ENCODE assay signal across 9 cellular contexts in the genomic region with DNA sequence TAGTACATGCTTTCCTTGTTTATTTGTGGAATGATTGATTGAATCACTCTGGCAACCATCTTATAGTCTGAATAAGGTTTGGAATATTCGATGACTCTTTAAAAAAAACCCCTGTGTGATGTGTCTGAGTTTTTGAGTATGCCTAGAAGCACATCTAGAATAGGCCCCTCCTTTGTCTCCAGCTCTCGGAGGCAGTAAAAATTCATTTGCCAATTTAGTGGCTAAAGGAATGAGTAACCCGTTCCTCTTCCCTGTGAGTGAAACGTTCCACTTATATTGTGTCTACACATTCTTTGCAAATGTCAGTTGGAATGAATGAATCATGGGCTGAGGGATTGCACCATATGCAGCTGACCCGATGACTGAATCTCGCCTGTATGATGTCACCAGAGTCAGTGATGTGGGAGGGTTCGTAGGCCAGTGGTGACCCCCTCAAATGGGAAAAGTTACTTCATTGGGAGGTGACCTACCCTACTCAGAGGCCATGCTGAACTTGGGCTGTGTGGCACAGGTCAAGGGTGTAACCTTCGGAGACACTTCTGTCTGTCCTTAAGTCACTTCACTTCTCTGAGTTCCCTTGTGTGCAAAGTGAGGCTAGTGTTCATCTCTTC. TPM values are rescaled to one million over a fixed set of nuclear protein-coding genes. Genes with fewer than 3 reads are reported as not detected.
A peak's percentile ranks its signal among the peaks of the same experiment; 100 is the strongest.
DNase-seq lines count a peak whose midpoint lies in the region; ATAC-seq and TF ChIP-seq lines count a peak whose summit lies in the region.
"Had no signal": no experiment of that assay in that cellular context is flagged by ENCODE, and none has a peak within 500 bp of the region (broad histone marks: within the 10 kb centered on the region; RNA-seq: fewer than 3 reads in every experiment).

No MANE protein-coding gene starts in this region.

- no peaks in the 10 kb centered on the region for H3K9me3 Mint-ChIP-seq in stimulated activated naive CD8-positive, alpha-beta T cell treated with anti-CD3 and anti-CD28 coated beads, Interleukin-15, Interleukin-2, amounts not matched to agents 100 ng/mL and 50 ng/mL, for 24 hours

- H3K27me3 ChIP-seq in SK-N-SH (ENCODE audit: insufficient read depth): no peaks in the 10 kb centered on the region

- TF ChIP-seq CTCF in SK-N-SH (IDR thresholded peaks at IDR 0.05): no peak

- peaks cover 4 to 12% of the 10 kb centered on the region in 2 experiments; a peak in 1 of 4 replicates for H3K4me1 ChIP-seq in SK-N-SH (ENCODE audit: control insufficient read depth in 1 of 2, insufficient read depth in 2 of 2, low read depth in 1 of 2, low read length in 1 of 2)

- H3K4me3 Mint-ChIP-seq in stimulated activated naive CD8-positive, alpha-beta T cell treated with anti-CD3 and anti-CD28 coated beads, Interleukin-15, Interleukin-2, amounts not matched to agents 100 ng/mL and 50 ng/mL, for 24 hours: peak overlapping the region; percentile 54

- no peak overlapping the region for H3K4me3 ChIP-seq in SK-N-SH (ENCODE audit: low read depth in 2 of 2, low read length in 1 of 2)

- no peak overlapping the region for H2AFZ ChIP-seq in SK-N-SH (ENCODE audit: low read depth)

- peak in 1 of 2 experiments; percentile 78; a peak in 1 of 4 replicates for TF ChIP-seq EP300 in SK-N-SH (IDR thresholded peaks at IDR 0.05; ENCODE audit: borderline replicate concordance in 1 of 2, low read depth in 1 of 2, low read length in 1 of 2)

- peak overlapping the region; percentile 95 for H3K27ac Mint-ChIP-seq in stimulated activated naive CD8-positive, alpha-beta T cell treated with anti-CD3 and anti-CD28 coated beads, Interleukin-15, Interleukin-2, amounts not matched to agents 100 ng/mL and 50 ng/mL, for 24 hours

- TF ChIP-seq RAD21 in SK-N-SH (IDR thresholded peaks at IDR 0.05; ENCODE audit: low read length): no peak

- H3F3A ChIP-seq in SK-N-SH (replicated peaks; ENCODE audit: insufficient read depth): peaks cover 12% of the 10 kb centered on the region

- H3K4me1 Mint-ChIP-seq in stimulated activated naive CD8-positive, alpha-beta T cell treated with anti-CD3 and anti-CD28 coated beads, Interleukin-15, Interleukin-2, amounts not matched to agents 100 ng/mL and 50 ng/mL, for 24 hours (ENCODE audit: low read depth): peaks cover 40% of the 10 kb centered on the region

- peak; percentile 64 for DNase-seq in activated effector memory CD4-positive, alpha-beta T cell treated with anti-CD3 and anti-CD28 coated beads, Interleukin-2, amount 50 U/mL, for 16 hours
- no peak for DNase-seq in activated effector memory CD4-positive, alpha-beta T cell treated with Interleukin-2 at 50 U/mL for 16 hours
- DNase-seq in SK-N-SH: no peak
- DNase-seq in fibroblast of peridontal ligament (ENCODE audit: extremely low read depth): peak; percentile 100
- no peak for DNase-seq in HuH-7 (ENCODE audit: low spot score)
- DNase-seq: DND-41 had no signal

- H3K9me3 ChIP-seq in SK-N-SH: no peaks in the 10 kb centered on the region

- peaks cover 31% of the 10 kb centered on the region for H3K27me3 Mint-ChIP-seq in stimulated activated naive CD8-positive, alpha-beta T cell treated with anti-CD3 and anti-CD28 coated beads, Interleukin-15, Interleukin-2, amounts not matched to agents 100 ng/mL and 50 ng/mL, for 24 hours

- H3K9ac ChIP-seq in SK-N-SH: peak overlapping the region; percentile 52; the same call in 1 of the 2 replicates

- H3K4me2 ChIP-seq in SK-N-SH: no peak overlapping the region

- no peaks in the 10 kb centered on the region for H4K20me1 ChIP-seq in SK-N-SH (ENCODE audit: insufficient read depth)

- H3K27ac ChIP-seq in SK-N-SH (ENCODE audit: low read depth in 2 of 2, low read length in 1 of 2): peak overlapping the region in 1 of 2 experiments; percentile 91; a peak in 2 of 4 replicates

- POLR2A ChIA-PET in SK-N-SH (lab: Yijun Ruan, JAX): no interaction called here

- WGBS in SK-N-SH (ENCODE audit: low lambda C conversion rate): 14% methylated on average over 8 of the region's 8 CpGs

- no peaks in the 10 kb centered on the region for H3K79me2 ChIP-seq in SK-N-SH (ENCODE audit: insufficient read depth)

- no peaks in the 10 kb centered on the region for H3K9me2 ChIP-seq in SK-N-SH

- ATAC-seq in HG03378 (IDR thresholded peaks at IDR 0.05; ENCODE audit: unreplicated experiment) (no peak), HG02571 (IDR thresholded peaks at IDR 0.05; ENCODE audit: unreplicated experiment) (no peak)

- no peaks in the 10 kb centered on the region for H3K36me3 ChIP-seq in SK-N-SH (replicated peaks in 1 of 2; ENCODE audit: control insufficient read depth in 1 of 2, insufficient read depth in 2 of 2, low read length in 1 of 2)

- CTCF ChIA-PET in SK-N-SH (lab: Yijun Ruan, JAX): interaction anchor here (1.3 to 15.0 kb wide), 16 partner anchors 8 to 644 kb away, joined by 3 to 452 read pairs (median 10); a partner anchor contains a TSS

- H3K36me3 Mint-ChIP-seq in stimulated activated naive CD8-positive, alpha-beta T cell treated with anti-CD3 and anti-CD28 coated beads, Interleukin-15, Interleukin-2, amounts not matched to agents 100 ng/mL and 50 ng/mL, for 24 hours (ENCODE audit: low read depth): no peaks in the 10 kb centered on the region

TF ChIP-seq in SK-N-SH, 30 proteins besides CTCF, POLR2A, EP300 and RAD21 (continues in another document):
- peak; percentile 96 for TF ChIP-seq JUND (IDR thresholded peaks at IDR 0.05)
- no peak for TF ChIP-seq SMC3 (IDR thresholded peaks at IDR 0.05; ENCODE audit: low read depth, low read length)
- TF ChIP-seq POLR2AphosphoS5 (IDR thresholded peaks at IDR 0.05; ENCODE audit: low read depth, low read length): peak; percentile 84; the same call in 1 of the 2 replicates
- TF ChIP-seq FOSL2 (IDR thresholded peaks at IDR 0.05; ENCODE audit: borderline replicate concordance, low read depth): peak; percentile 98
- TF ChIP-seq, protein P1, sequence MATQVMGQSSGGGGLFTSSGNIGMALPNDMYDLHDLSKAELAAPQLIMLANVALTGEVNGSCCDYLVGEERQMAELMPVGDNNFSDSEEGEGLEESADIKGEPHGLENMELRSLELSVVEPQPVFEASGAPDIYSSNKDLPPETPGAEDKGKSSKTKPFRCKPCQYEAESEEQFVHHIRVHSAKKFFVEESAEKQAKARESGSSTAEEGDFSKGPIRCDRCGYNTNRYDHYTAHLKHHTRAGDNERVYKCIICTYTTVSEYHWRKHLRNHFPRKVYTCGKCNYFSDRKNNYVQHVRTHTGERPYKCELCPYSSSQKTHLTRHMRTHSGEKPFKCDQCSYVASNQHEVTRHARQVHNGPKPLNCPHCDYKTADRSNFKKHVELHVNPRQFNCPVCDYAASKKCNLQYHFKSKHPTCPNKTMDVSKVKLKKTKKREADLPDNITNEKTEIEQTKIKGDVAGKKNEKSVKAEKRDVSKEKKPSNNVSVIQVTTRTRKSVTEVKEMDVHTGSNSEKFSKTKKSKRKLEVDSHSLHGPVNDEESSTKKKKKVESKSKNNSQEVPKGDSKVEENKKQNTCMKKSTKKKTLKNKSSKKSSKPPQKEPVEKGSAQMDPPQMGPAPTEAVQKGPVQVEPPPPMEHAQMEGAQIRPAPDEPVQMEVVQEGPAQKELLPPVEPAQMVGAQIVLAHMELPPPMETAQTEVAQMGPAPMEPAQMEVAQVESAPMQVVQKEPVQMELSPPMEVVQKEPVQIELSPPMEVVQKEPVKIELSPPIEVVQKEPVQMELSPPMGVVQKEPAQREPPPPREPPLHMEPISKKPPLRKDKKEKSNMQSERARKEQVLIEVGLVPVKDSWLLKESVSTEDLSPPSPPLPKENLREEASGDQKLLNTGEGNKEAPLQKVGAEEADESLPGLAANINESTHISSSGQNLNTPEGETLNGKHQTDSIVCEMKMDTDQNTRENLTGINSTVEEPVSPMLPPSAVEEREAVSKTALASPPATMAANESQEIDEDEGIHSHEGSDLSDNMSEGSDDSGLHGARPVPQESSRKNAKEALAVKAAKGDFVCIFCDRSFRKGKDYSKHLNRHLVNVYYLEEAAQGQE (IDR thresholded peaks at IDR 0.05; ENCODE audit: low read depth, low read length): no peak
- TF ChIP-seq MXI1 (IDR thresholded peaks at IDR 0.05; ENCODE audit: low read depth, low read length): no peak
- TF ChIP-seq, protein P2, sequence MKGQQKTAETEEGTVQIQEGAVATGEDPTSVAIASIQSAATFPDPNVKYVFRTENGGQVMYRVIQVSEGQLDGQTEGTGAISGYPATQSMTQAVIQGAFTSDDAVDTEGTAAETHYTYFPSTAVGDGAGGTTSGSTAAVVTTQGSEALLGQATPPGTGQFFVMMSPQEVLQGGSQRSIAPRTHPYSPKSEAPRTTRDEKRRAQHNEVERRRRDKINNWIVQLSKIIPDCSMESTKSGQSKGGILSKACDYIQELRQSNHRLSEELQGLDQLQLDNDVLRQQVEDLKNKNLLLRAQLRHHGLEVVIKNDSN (IDR thresholded peaks at IDR 0.05; ENCODE audit: borderline replicate concordance, low read depth): no peak
- no peak for TF ChIP-seq RFX5 (IDR thresholded peaks at IDR 0.05; ENCODE audit: low read length)
- TF ChIP-seq, protein P3, sequence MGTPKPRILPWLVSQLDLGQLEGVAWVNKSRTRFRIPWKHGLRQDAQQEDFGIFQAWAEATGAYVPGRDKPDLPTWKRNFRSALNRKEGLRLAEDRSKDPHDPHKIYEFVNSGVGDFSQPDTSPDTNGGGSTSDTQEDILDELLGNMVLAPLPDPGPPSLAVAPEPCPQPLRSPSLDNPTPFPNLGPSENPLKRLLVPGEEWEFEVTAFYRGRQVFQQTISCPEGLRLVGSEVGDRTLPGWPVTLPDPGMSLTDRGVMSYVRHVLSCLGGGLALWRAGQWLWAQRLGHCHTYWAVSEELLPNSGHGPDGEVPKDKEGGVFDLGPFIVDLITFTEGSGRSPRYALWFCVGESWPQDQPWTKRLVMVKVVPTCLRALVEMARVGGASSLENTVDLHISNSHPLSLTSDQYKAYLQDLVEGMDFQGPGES (IDR thresholded peaks at IDR 0.05; ENCODE audit: low read depth, low read length): no peak
- no peak for TF ChIP-seq MEF2A (IDR thresholded peaks at IDR 0.05; ENCODE audit: borderline replicate concordance, low read depth)
- peak; percentile 83 for TF ChIP-seq RXRA (IDR thresholded peaks at IDR 0.05; ENCODE audit: borderline replicate concordance, low read depth)

RNA-seq across cellular contexts. Expression of a gene that starts 21.6 kb away (rescaled TPM):
- 4.0 and 4.4 TPM in 2 replicates for polyA plus RNA-seq in SK-N-SH (2012; rRNA removed)
- polyA plus RNA-seq in SK-N-SH (2012; cell fraction: cytosol; rRNA removed): 3.0 and 3.9 TPM in 2 replicates
- polyA plus RNA-seq in SK-N-SH (2012; cell fraction: nucleus; rRNA removed): 1.9 and 2.6 TPM in 2 replicates

RNA-seq across cellular contexts. Expression of a gene that starts 21.8 kb away (rescaled TPM):
- 72.1 and 109 TPM in 2 replicates for polyA plus RNA-seq in SK-N-SH (2012; rRNA removed)
- 119 and 126 TPM in 2 replicates for polyA plus RNA-seq in SK-N-SH (2012; cell fraction: cytosol; rRNA removed)
- polyA plus RNA-seq in SK-N-SH (2012; cell fraction: nucleus; rRNA removed): 26.5 and 45.0 TPM in 2 replicates

RNA-seq across cellular contexts. Expression of a gene that starts 42.7 kb away (rescaled TPM):
- polyA plus RNA-seq in SK-N-SH (2012; rRNA removed): 11.2 and 13.8 TPM in 2 replicates
- polyA plus RNA-seq in SK-N-SH (2012; cell fraction: cytosol; rRNA removed): 5.9 and 9.2 TPM in 2 replicates
- polyA plus RNA-seq in SK-N-SH (2012; cell fraction: nucleus; rRNA removed): 17.5 and 21.8 TPM in 2 replicates

RNA-seq across cellular contexts. Expression of a gene that starts 48.9 kb away (rescaled TPM):
- polyA plus RNA-seq in SK-N-SH (2012; rRNA removed): 13.3 TPM in 2 replicates
- polyA plus RNA-seq in SK-N-SH (2012; cell fraction: cytosol; rRNA removed): 21.5 and 22.5 TPM in 2 replicates
- 27.6 and 49.7 TPM in 2 replicates for polyA plus RNA-seq in SK-N-SH (2012; cell fraction: nucleus; rRNA removed)

Comparison
In these comparisons a context has a peak if more than half of its experiments do, and no peak if none do; other contexts are left out.
1. DNase-seq: peak in activated effector memory CD4-positive, alpha-beta T cell treated with anti-CD3 and anti-CD28 coated beads, Interleukin-2, amount 50 U/mL, for 16 hours (single experiment) and fibroblast of peridontal ligament (single experiment); none in activated effector memory CD4-positive, alpha-beta T cell treated with Interleukin-2 at 50 U/mL for 16 hours (single experiment), SK-N-SH (single experiment) and HuH-7 (single experiment).